Comparison of ENCODE assay signal across 8 cellular contexts in the genomic region with DNA sequence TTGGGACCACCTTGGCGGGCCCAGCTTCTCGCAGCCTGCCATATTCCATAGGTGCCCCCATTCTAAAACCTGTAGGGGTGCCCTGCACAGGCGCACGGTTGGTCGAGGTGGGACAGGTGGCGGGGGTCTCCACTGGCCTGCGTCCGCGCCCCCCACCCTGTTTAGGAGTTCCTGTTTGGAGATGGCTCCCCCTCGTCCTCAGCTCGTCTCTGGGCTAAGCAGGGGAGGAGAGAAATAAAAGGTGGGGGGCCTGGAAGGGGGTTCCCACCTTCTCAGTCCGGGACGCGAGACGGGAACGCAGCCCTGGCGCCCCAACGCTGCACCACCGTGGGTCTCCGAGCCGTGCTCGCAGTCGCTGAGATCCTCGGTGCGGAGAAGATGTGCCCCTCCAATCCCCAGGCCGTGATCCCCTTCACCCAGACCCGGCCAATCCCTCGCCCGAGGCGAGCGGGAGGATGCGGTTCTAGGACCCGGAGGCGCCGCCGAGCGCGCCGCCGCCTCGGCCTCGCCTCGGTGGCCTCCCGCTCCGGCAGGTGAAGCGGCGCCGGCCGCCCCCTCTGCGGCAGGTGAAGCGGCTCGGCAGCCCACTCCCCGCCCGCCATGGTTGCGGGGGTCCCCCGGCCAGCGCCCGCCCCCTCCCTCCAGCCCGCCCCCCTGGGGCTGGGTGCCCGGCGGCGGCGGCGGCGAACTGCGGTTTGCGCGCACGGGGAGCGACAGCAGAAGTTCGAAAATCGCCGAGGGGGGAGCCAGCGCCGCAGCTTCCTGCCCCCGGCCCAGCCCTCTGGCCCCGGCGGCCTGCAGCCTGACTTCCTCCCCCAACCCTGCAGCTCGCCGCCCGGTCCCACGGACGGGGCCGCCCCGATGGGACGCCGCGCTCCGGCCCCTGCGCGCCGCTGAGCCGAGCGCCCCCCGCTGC. TPM values are rescaled to one million over a fixed set of nuclear protein-coding genes. Genes with fewer than 3 reads are reported as not detected.
DNase-seq lines count a peak whose midpoint lies in the region; ATAC-seq and TF ChIP-seq lines count a peak whose summit lies in the region.

A gene with protein sequence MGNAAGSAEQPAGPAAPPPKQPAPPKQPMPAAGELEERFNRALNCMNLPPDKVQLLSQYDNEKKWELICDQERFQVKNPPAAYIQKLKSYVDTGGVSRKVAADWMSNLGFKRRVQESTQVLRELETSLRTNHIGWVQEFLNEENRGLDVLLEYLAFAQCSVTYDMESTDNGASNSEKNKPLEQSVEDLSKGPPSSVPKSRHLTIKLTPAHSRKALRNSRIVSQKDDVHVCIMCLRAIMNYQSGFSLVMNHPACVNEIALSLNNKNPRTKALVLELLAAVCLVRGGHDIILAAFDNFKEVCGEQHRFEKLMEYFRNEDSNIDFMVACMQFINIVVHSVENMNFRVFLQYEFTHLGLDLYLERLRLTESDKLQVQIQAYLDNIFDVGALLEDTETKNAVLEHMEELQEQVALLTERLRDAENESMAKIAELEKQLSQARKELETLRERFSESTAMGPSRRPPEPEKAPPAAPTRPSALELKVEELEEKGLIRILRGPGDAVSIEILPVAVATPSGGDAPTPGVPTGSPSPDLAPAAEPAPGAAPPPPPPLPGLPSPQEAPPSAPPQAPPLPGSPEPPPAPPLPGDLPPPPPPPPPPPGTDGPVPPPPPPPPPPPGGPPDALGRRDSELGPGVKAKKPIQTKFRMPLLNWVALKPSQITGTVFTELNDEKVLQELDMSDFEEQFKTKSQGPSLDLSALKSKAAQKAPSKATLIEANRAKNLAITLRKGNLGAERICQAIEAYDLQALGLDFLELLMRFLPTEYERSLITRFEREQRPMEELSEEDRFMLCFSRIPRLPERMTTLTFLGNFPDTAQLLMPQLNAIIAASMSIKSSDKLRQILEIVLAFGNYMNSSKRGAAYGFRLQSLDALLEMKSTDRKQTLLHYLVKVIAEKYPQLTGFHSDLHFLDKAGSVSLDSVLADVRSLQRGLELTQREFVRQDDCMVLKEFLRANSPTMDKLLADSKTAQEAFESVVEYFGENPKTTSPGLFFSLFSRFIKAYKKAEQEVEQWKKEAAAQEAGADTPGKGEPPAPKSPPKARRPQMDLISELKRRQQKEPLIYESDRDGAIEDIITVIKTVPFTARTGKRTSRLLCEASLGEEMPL (plus strand): TSS at position 805 of the 916 bp plus-strand sequence. CDS start 240 bp downstream, outside the sequence.

- peaks cover 58% of the 10 kb centered on the region for H3K79me2 ChIP-seq in KMS-11 (ENCODE audit: insufficient read depth, low read depth)

- TF ChIP-seq POLR2A in tibial nerve (IDR thresholded peaks at IDR 0.05): peak in 1 of 2 donors; percentile 16

- DNase-seq in activated CD4-positive, alpha-beta memory T cell treated with anti-CD3 and anti-CD28 coated beads, Interleukin-2, amount 10 ng/mL, durations not matched to agents 7 days and 5 days: peak; percentile 81
- DNase-seq in endothelial cell (ENCODE audit: low spot score) (no peak), tibial nerve (ENCODE audit: low spot score in 2 of 2) (no peak)

- WGBS in tibial nerve, 2 donors: 9 to 10% methylated on average over 36 to 51 of the region's 95 CpGs

- H3K4me2 ChIP-seq in KMS-11: peak within 1 kb of the TSS; percentile 100

- peak within 1 kb of the TSS; percentile 100 for H3K4me3 Mint-ChIP-seq in activated CD4-positive, alpha-beta memory T cell treated with anti-CD3 and anti-CD28 coated beads, Interleukin-2, amount 10 ng/mL, durations not matched to agents 7 days and 5 days
- peak within 1 kb of the TSS; percentile 93 for H3K4me3 Mint-ChIP-seq in endothelial cell (ENCODE audit: unreplicated experiment)

- TF ChIP-seq CTCF in KMS-11 (conservative IDR thresholded peaks at IDR 0.05; ENCODE audit: low read depth, low read length) (no peak), endothelial cell (IDR thresholded peaks at IDR 0.05; ENCODE audit: unreplicated experiment) (peak; percentile 32), tibial nerve (IDR thresholded peaks at IDR 0.05) (no peak)

- H3K27me3 Mint-ChIP-seq in activated CD4-positive, alpha-beta memory T cell treated with anti-CD3 and anti-CD28 coated beads, Interleukin-2, amount 10 ng/mL, durations not matched to agents 7 days and 5 days: no peaks in the 10 kb centered on the region
- H3K27me3 Mint-ChIP-seq in endothelial cell (ENCODE audit: unreplicated experiment): peaks cover 12% of the 10 kb centered on the region

- no peaks in the 10 kb centered on the region for H3K9me3 Mint-ChIP-seq in activated CD4-positive, alpha-beta memory T cell treated with anti-CD3 and anti-CD28 coated beads, Interleukin-2, amount 10 ng/mL, durations not matched to agents 7 days and 5 days
- no peaks in the 10 kb centered on the region for H3K9me3 Mint-ChIP-seq in endothelial cell (ENCODE audit: unreplicated experiment)

- peak within 1 kb of the TSS; percentile 75 for H2AFZ ChIP-seq in KMS-11 (ENCODE audit: low read depth)

- H3K4me3 ChIP-seq in GM08714 (ENCODE audit: low read length) (peak within 1 kb of the TSS; percentile 76), KMS-11 (IDR thresholded peaks at IDR 0.05; ENCODE audit: insufficient read depth, low read depth, low read length) (no peak within 1 kb of the TSS), muscle layer of colon (ENCODE audit: low read depth in 1 of 2, low read length in 2 of 2) (peak within 1 kb of the TSS; percentile 43 to 45), tibial nerve (peak within 1 kb of the TSS; percentile 35 to 67 (median 52))

- H4K20me1 ChIP-seq in KMS-11 (ENCODE audit: insufficient read depth): no peaks in the 10 kb centered on the region

- H3K9me3 ChIP-seq in muscle layer of colon (ENCODE audit: low read length) (no peaks in the 10 kb centered on the region), tibial nerve (no peaks in the 10 kb centered on the region)

- peaks cover 44% of the 10 kb centered on the region for H3K4me1 Mint-ChIP-seq in activated CD4-positive, alpha-beta memory T cell treated with anti-CD3 and anti-CD28 coated beads, Interleukin-2, amount 10 ng/mL, durations not matched to agents 7 days and 5 days
- H3K4me1 Mint-ChIP-seq in endothelial cell (ENCODE audit: unreplicated experiment): peaks cover 14% of the 10 kb centered on the region

- CTCF ChIA-PET in activated CD4-positive, alpha-beta memory T cell treated with anti-CD3 and anti-CD28 coated beads, Interleukin-2, amount 10 ng/mL, durations not matched to agents 7 days and 5 days (lab: Charles Lee): interaction anchor here (0.5 to 7.5 kb wide), 12 partner anchors 12 to 164 kb away, joined by 3 to 197 read pairs (median 30); partner anchors contain the start of genes ACBD4 and HEXIM1

- no peak for TF ChIP-seq EP300 in tibial nerve (IDR thresholded peaks at IDR 0.05)

- peak within 1 kb of the TSS; percentile 99 for H3K27ac Mint-ChIP-seq in activated CD4-positive, alpha-beta memory T cell treated with anti-CD3 and anti-CD28 coated beads, Interleukin-2, amount 10 ng/mL, durations not matched to agents 7 days and 5 days
- H3K27ac Mint-ChIP-seq in endothelial cell (ENCODE audit: unreplicated experiment): no peak within 1 kb of the TSS

- peaks cover 70% of the 10 kb centered on the region for H3K36me3 Mint-ChIP-seq in activated CD4-positive, alpha-beta memory T cell treated with anti-CD3 and anti-CD28 coated beads, Interleukin-2, amount 10 ng/mL, durations not matched to agents 7 days and 5 days (ENCODE audit: low read depth)
- H3K36me3 Mint-ChIP-seq in endothelial cell (ENCODE audit: low read depth, unreplicated experiment): no peaks in the 10 kb centered on the region

- ATAC-seq in HG02981 (IDR thresholded peaks at IDR 0.05; ENCODE audit: unreplicated experiment) (no peak), HG02623 (IDR thresholded peaks at IDR 0.05; ENCODE audit: unreplicated experiment) (no peak)

- POLR2A ChIA-PET in activated CD4-positive, alpha-beta memory T cell treated with anti-CD3 and anti-CD28 coated beads, Interleukin-2, amount 10 ng/mL, durations not matched to agents 7 days and 5 days (lab: Charles Lee): interaction anchor here (0.6 to 15.7 kb wide), 13 partner anchors 9 to 189 kb away, joined by 3 to 528 read pairs (median 4); partner anchors contain the start of genes HEXIM1, HEXIM2 and MAP3K14

- H3K4me1 ChIP-seq in KMS-11 (ENCODE audit: low read depth, poor library complexity, severe bottlenecking) (peaks cover 51% of the 10 kb centered on the region), muscle layer of colon (ENCODE audit: insufficient read depth, low read length) (no peaks in the 10 kb centered on the region), tibial nerve (peaks cover 0 to 38% (median 6%) of the 10 kb centered on the region in 4 donors)

- H3K9ac ChIP-seq in KMS-11: peak within 1 kb of the TSS; percentile 83
- no peak within 1 kb of the TSS for H3K9ac ChIP-seq in muscle layer of colon (ENCODE audit: low read length)

- H3K27ac ChIP-seq in KMS-11 (peak within 1 kb of the TSS; percentile 97), muscle layer of colon (ENCODE audit: low read depth, low read length) (peak within 1 kb of the TSS; percentile 52), tibial nerve (peak within 1 kb of the TSS in 3 of 4 donors; percentile 39 to 91 (median 80))

- H3K27me3 ChIP-seq in KMS-11 (ENCODE audit: insufficient read depth, low read depth): no peaks in the 10 kb centered on the region
- H3K27me3 ChIP-seq in muscle layer of colon (ENCODE audit: control insufficient read depth in 1 of 2, insufficient read depth in 2 of 2, low read length in 2 of 2): peaks cover 0 to 15% of the 10 kb centered on the region in 2 donors
- H3K27me3 ChIP-seq in tibial nerve: peaks cover 0 to 9% of the 10 kb centered on the region in 2 donors

- H3K36me3 ChIP-seq in KMS-11 (ENCODE audit: insufficient read depth): no peaks in the 10 kb centered on the region
- no peaks in the 10 kb centered on the region for H3K36me3 ChIP-seq in muscle layer of colon (ENCODE audit: insufficient read depth, low read length)
- H3K36me3 ChIP-seq in tibial nerve: no peaks in the 10 kb centered on the region

RNA-seq across cellular contexts. Expression of the gene that starts here (rescaled TPM):
- total RNA-seq in activated CD4-positive, alpha-beta memory T cell treated with anti-CD3 and anti-CD28 coated beads, Interleukin-2, amount 10 ng/mL, durations not matched to agents 7 days and 5 days: 100 to 1,000 TPM; 465 to 477 TPM
- total RNA-seq in endothelial cell (ENCODE audit: unreplicated experiment) (103 TPM), tibial nerve (10 to 100 TPM; 19.2 to 42.9 (median 24.6) TPM)
